In the genomic region with DNA sequence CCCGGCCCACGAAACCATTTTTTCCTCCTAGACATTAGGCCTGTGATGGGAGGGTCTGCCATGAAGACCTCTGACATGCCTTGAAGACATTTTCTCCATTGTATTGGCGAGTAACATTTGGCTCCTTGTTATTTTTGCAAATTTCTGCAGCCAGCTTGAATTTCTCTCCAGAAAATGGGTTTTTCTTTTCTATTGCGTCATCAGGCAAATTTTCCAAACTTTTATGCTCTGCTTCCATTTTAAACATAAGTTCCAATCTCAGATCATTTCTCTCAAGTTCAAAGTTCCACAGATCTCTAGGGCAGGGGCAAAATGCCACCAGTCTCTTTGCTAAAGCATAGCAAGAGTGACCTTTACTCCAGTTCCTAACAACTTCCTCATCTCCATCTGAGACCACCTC, we compare ENCODE assay signal across 6 cellular contexts.
A peak's percentile ranks its signal among the peaks of the same experiment; 100 is the strongest.
TF ChIP-seq lines count a peak whose summit lies in the region.
"Not testable (repeated sequence)": the region's sequence is repeated elsewhere in the genome, so short reads cannot be mapped to it uniquely, and the experiment has no call there.

No MANE protein-coding gene starts in this region.

TF ChIP-seq in A549, 52 proteins besides CTCF, POLR2A, EP300 and RAD21:
- TF ChIP-seq CEBPB (IDR thresholded peaks at IDR 0.05): peak; percentile 8 to 33; a peak in 2 of 4 replicates

TF ChIP-seq in HEK293, 187 proteins besides CTCF, POLR2A, EP300 and RAD21:
- TF ChIP-seq SETDB1 (IDR thresholded peaks at IDR 0.05; ENCODE audit: insufficient read length, low read length) (peak; percentile 5), ZNF585B (tag by site-specific recombination; IDR thresholded peaks at IDR 0.05) (peak; percentile 79)

TF ChIP-seq in IMR-90, 13 proteins besides CTCF, POLR2A, EP300 and RAD21:
- TF ChIP-seq CEBPB (IDR thresholded peaks at IDR 0.05; ENCODE audit: low read depth, low read length): peak; percentile 46; the same call in 1 of the 2 replicates

TF ChIP-seq in K562, 482 proteins besides CTCF, POLR2A, EP300 and RAD21:
- TF ChIP-seq ATF3 (IDR thresholded peaks at IDR 0.05): peak; percentile 54; the same call in 1 of the 2 replicates
- TF ChIP-seq ATF3 (CRISPR knock-in tag; conservative IDR thresholded peaks at IDR 0.05); CEBPG (CRISPR knock-in tag; IDR thresholded peaks at IDR 0.05): not testable (repeated sequence)
- 0 out of 2 replicates have a peak, but pooled peaks have one; percentile 38 for TF ChIP-seq CEBPB (tag; IDR thresholded peaks at IDR 0.05)
- TF ChIP-seq CEBPG (tag; conservative IDR thresholded peaks at IDR 0.05 in 1 of 2, IDR thresholded peaks at IDR 0.05 in 1 of 2): peak in 1 of 2 experiments; percentile 77; a peak in 2 of 4 replicates
TF ChIP-seq in K562: peak in this region for 3; not testable (repeated sequence) for 479.

TF ChIP-seq in H1, 55 proteins besides CTCF, POLR2A, EP300 and RAD21:
- TF ChIP-seq CEBPB (IDR thresholded peaks at IDR 0.05; ENCODE audit: low read depth, low read length): peak; percentile 6; the same call in 1 of the 2 replicates

TF ChIP-seq in HepG2, 621 proteins besides CTCF, POLR2A, EP300 and RAD21:
- peak; percentile 23; the same call in 1 of the 2 replicates for TF ChIP-seq CEBPB (IDR thresholded peaks at IDR 0.05; ENCODE audit: borderline replicate concordance, low read depth, low read length)
- TF ChIP-seq ATF7 (IDR thresholded peaks at IDR 0.05): peak; percentile 74
- TF ChIP-seq ATF7 (CRISPR knock-in tag; IDR thresholded peaks at IDR 0.05): not testable (repeated sequence)
TF ChIP-seq in HepG2: peak in this region for 2; not testable (repeated sequence) for 619.
